Comparison of ENCODE assay signal across 34 cellular contexts in genomic region chr21:40253112-40253511, GRCh38.
"Had no signal": no experiment of that assay in that cellular context is flagged by ENCODE, and none has a peak within 500 bp of the region (broad histone marks: within the 10 kb centered on the region; RNA-seq: fewer than 3 reads in every experiment).

No MANE protein-coding gene starts in this region.

- DNase-seq: Karpas-422, Kasumi-1, KBM-7, KG1, MG63, MM.1S, MV-4-11, NCI-H1048, NCI-H1092, NCI-H1092 treated with DMSO at 0.1 percent for 48 hours, NCI-H1105, NCI-H1105 treated with DMSO at 0.1 percent for 48 hours, NCI-H1417 treated with DMSO at 0.1 percent for 48 hours, NCI-H1436, NCI-H1436 treated with DMSO at 0.1 percent for 48 hours, NCI-H146, NCI-H1694, NCI-H1694 treated with DMSO at 0.1 percent for 48 hours, NCI-H187, NCI-H187 treated with DMSO at 0.1 percent for 48 hours, NCI-H1930, NCI-H2029, NCI-H2029 treated with DMSO at 0.1 percent for 48 hours, NCI-H2081, NCI-H2081 treated with DMSO at 0.1 percent for 48 hours, NCI-H2107, NCI-H2171, NCI-H2171 treated with DMSO at 0.1 percent for 48 hours, NCI-H2227 treated with DMSO at 0.1 percent for 48 hours, NCI-H226, NCI-H345, NCI-H446, NCI-H446 treated with DMSO at 0.1 percent for 48 hours had no signal

- H3K4me3 ChIP-seq: MG63 had no signal

- H3K4me2 ChIP-seq: KMS-11 had no signal

- H3K36me3 ChIP-seq: MG63 had no signal

- H3K27ac ChIP-seq: KMS-11 had no signal

- H3K9ac ChIP-seq: KMS-11 had no signal
